In genomic region chr10:85532821-85533220, GRCh38 we compare ENCODE assay signal across 22 cellular contexts.
"Had no signal": no experiment of that assay in that cellular context is flagged by ENCODE, and none has a peak within 500 bp of the region (broad histone marks: within the 10 kb centered on the region; RNA-seq: fewer than 3 reads in every experiment).

No MANE protein-coding gene starts in this region.

- ATAC-seq: activated CD8-positive, alpha-beta T cell treated with anti-CD3 and anti-CD28 coated beads for 36 hours; activated naive CD8-positive, alpha-beta T cell treated with anti-CD3 and anti-CD28 coated beads, Interleukin-2, amount 50 U/mL, for 24 hours; activated T-cell treated with anti-CD3 and anti-CD28 coated beads, Interleukin-2, amount 50 U/mL, for 4 hours; activated T-helper 17 cell treated with anti-CD3 and anti-CD28 coated beads, Interleukin-2, amount 50 U/mL, for 72 hours; gastroesophageal sphincter; left lung; lower lobe of right lung; right lobe of liver had no signal

- H3K27ac ChIP-seq: gastroesophageal sphincter, left lung, lower lobe of right lung, right lobe of liver, thyroid gland, upper lobe of left lung, vagina had no signal

- H3K4me1 ChIP-seq: gastroesophageal sphincter, left lung, lower lobe of right lung, right lobe of liver, thyroid gland, upper lobe of left lung, vagina had no signal

- H3K27me3 ChIP-seq: gastroesophageal sphincter, left lung, right lobe of liver, thyroid gland, upper lobe of left lung, vagina had no signal

- H3K4me3 ChIP-seq: gastroesophageal sphincter, left lung, lower lobe of right lung, right lobe of liver, thyroid gland, upper lobe of left lung, vagina had no signal

- H3K36me3 ChIP-seq: gastroesophageal sphincter, left lung, lower lobe of right lung, right lobe of liver, thyroid gland, upper lobe of left lung, vagina had no signal

- FAIRE-seq: colon had no signal

- DNase-seq: activated B cell treated with CpG ODN at 0.5 μM for 24 hours; activated CD4-positive, alpha-beta T cell treated with anti-CD3 and anti-CD28 coated beads, Interleukin-2, amount 50 U/mL, for 1 hour; activated CD8-positive, alpha-beta T cell treated with anti-CD3 and anti-CD28 coated beads for 36 hours; activated gamma-delta T cell treated with Interleukin-2 at 50 U/mL for 16 hours; activated naive CD8-positive, alpha-beta T cell treated with anti-CD3 and anti-CD28 coated beads, Interleukin-2, amount 50 U/mL, for 24 hours; activated T-cell treated with anti-CD3 and anti-CD28 coated beads, Interleukin-2, amount 50 U/mL, for 4 hours; amygdala; dermis blood vessel endothelial cell; effector CD4-positive, alpha-beta T cell; hippocampal formation; left lung; lower lobe of right lung; right lobe of liver; stimulated activated CD4-positive, alpha-beta T cell treated with anti-CD3 and anti-CD28 coated beads, Interleukin-2, amount 100 ng/mL, for 48 hours; SW 1271; T1000; thyroid gland; upper lobe of left lung had no signal

- H3K9me3 ChIP-seq: lower lobe of right lung, right lobe of liver, thyroid gland, vagina had no signal
